In the genomic region with DNA sequence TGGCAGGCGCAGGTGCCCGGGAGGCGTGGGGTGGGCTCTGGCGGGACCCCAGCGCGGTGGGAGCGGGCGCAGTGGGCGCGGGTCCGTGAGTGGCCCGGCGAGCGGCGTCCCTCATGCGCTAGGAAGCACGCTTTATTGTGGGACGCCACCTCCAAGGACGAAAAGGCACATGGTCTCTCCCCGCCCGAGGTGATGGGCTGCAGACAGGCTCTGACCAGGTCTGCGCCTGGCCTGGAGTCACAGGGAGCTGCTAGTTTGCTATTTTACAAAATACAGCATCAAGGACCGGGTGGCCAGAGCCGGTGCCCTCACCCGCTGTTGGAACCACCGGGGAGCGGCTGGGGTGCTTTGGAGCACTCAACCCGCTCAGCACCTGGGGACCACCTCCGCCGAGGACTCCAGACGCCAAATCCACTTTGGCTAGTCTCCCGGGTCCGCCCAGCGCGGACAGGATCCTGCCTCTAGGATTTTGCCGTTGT, we compare ENCODE assay signal across 8 cellular contexts.
A peak's percentile ranks its signal among the peaks of the same experiment; 100 is the strongest.
DNase-seq lines count a peak whose midpoint lies in the region; ATAC-seq and TF ChIP-seq lines count a peak whose summit lies in the region.

No MANE protein-coding gene starts in this region.

- H4K12ac ChIP-seq in trophoblast cell (ENCODE audit: low read depth, low read length), result peak overlapping the region; percentile 1

- DNase-seq in stimulated activated CD4-positive, alpha-beta T cell treated with anti-CD3 and anti-CD28 coated beads, Interleukin-15, amount 100 ng/mL, for 24 hours, result peak; percentile 54
- DNase-seq in stimulated activated CD4-positive, alpha-beta T cell treated with anti-CD3 and anti-CD28 coated beads, Interleukin-2, amount 100 ng/mL, for 48 hours, result no peak
- DNase-seq in activated CD8-positive, alpha-beta T cell treated with anti-CD3 and anti-CD28 coated beads for 36 hours, result no peak
- peak; percentile 53 for DNase-seq in glomerular visceral epithelial cell (ENCODE audit: extremely low spot score)
- DNase-seq in trophoblast cell, result no peak
- no peak for DNase-seq in UCSD-AML1 (lab: John Stamatoyannopoulos, UW; ENCODE audit: unreplicated experiment)

- H3K4me1 Mint-ChIP-seq in activated CD8-positive, alpha-beta T cell treated with anti-CD3 and anti-CD28 coated beads for 36 hours (ENCODE audit: low read depth), result peaks cover 54% of the 10 kb centered on the region

- peaks cover 24% of the 10 kb centered on the region for H3K79me2 ChIP-seq in trophoblast cell (ENCODE audit: control insufficient read depth, insufficient read depth, low read length, poor library complexity)

- H3K4me1 ChIP-seq in trophoblast cell (ENCODE audit: control insufficient read depth in 1 of 2, insufficient read depth in 2 of 2, low read length in 2 of 2), result peaks cover 30 to 42% of the 10 kb centered on the region in 2 experiments

- H3K36me3 ChIP-seq in trophoblast cell (ENCODE audit: control insufficient read depth in 1 of 2, insufficient read depth in 2 of 2, low read length in 2 of 2), result no peaks in the 10 kb centered on the region

- H2AFZ ChIP-seq in trophoblast cell (ENCODE audit: insufficient read depth, low read length, poor library complexity), result peak overlapping the region; percentile 62

- no peak overlapping the region for H3K23ac ChIP-seq in trophoblast cell (ENCODE audit: low read length)

- H3K4me3 ChIP-seq in trophoblast cell (ENCODE audit: low read depth, low read length), result peak overlapping the region; percentile 91

- H2AK5ac ChIP-seq in trophoblast cell (ENCODE audit: low read length), result peak overlapping the region; percentile 67

- no peaks in the 10 kb centered on the region for H3K27me3 ChIP-seq in trophoblast cell (ENCODE audit: insufficient read depth, low read length)

- H2BK120ac ChIP-seq in trophoblast cell (ENCODE audit: insufficient read depth, low read length, poor library complexity), result peak overlapping the region; percentile 62

- H4K91ac ChIP-seq in trophoblast cell (ENCODE audit: low read depth, low read length), result peak overlapping the region; percentile 62

- H2BK12ac ChIP-seq in trophoblast cell (ENCODE audit: low read length), result peak overlapping the region; percentile 1

- peak overlapping the region; percentile 95 for H3K4me2 ChIP-seq in trophoblast cell (ENCODE audit: low read length)

- no CpG with 5 or more reads among the region's 36 CpGs for WGBS in trophoblast cell (ENCODE audit: extremely low coverage, insufficient coverage, insufficient read length)

- peak overlapping the region; percentile 79 for H3K9ac ChIP-seq in trophoblast cell (ENCODE audit: low read length)

- no peaks in the 10 kb centered on the region for H3K27me3 Mint-ChIP-seq in activated CD8-positive, alpha-beta T cell treated with anti-CD3 and anti-CD28 coated beads for 36 hours

- peak overlapping the region; percentile 67 for H3K14ac ChIP-seq in trophoblast cell (ENCODE audit: low read length)

- intact Hi-C loops in activated CD8-positive, alpha-beta T cell treated with anti-CD3 and anti-CD28 coated beads for 36 hours (cut with micrococcal nuclease), result loop anchor here (10.0 kb wide), 1 partner anchor 258 kb away; no protein-coding TSS in a partner anchor

- no peaks in the 10 kb centered on the region for H3K9me3 Mint-ChIP-seq in activated CD8-positive, alpha-beta T cell treated with anti-CD3 and anti-CD28 coated beads for 36 hours

- peak overlapping the region; percentile 80 for H2BK5ac ChIP-seq in trophoblast cell (ENCODE audit: low read depth, low read length, poor library complexity)

- H3K36me3 Mint-ChIP-seq in activated CD8-positive, alpha-beta T cell treated with anti-CD3 and anti-CD28 coated beads for 36 hours (ENCODE audit: low read depth), result peaks cover 24% of the 10 kb centered on the region

- peak; percentile 3 for ATAC-seq in HG03460 (IDR thresholded peaks at IDR 0.05; ENCODE audit: unreplicated experiment)
- no peak for ATAC-seq in activated CD8-positive, alpha-beta T cell treated with anti-CD3 and anti-CD28 coated beads for 36 hours
- no peak for ATAC-seq in GM21723 (IDR thresholded peaks at IDR 0.05; ENCODE audit: unreplicated experiment)

- peak overlapping the region; percentile 93 for H3K27ac Mint-ChIP-seq in activated CD8-positive, alpha-beta T cell treated with anti-CD3 and anti-CD28 coated beads for 36 hours

- H3K27ac ChIP-seq in trophoblast cell (ENCODE audit: low read depth, low read length), result peak overlapping the region; percentile 32

- peak overlapping the region; percentile 85 for H3K18ac ChIP-seq in trophoblast cell (ENCODE audit: low read length)

- peaks cover 20% of the 10 kb centered on the region for H3K79me1 ChIP-seq in trophoblast cell (ENCODE audit: low read length)

- H3K4ac ChIP-seq in trophoblast cell (ENCODE audit: low read depth, low read length), result peak overlapping the region; percentile 73

- CTCF ChIA-PET in activated CD8-positive, alpha-beta T cell treated with anti-CD3 and anti-CD28 coated beads for 36 hours (lab: Charles Lee), result interaction anchor here (0.9 to 9.8 kb wide), 8 partner anchors 10 to 369 kb away, joined by 3 to 142 read pairs (median 6); no protein-coding TSS in a partner anchor

- no peaks in the 10 kb centered on the region for H3K9me3 ChIP-seq in trophoblast cell (ENCODE audit: insufficient read depth, low read depth, low read length)

- POLR2A ChIA-PET in activated CD8-positive, alpha-beta T cell treated with anti-CD3 and anti-CD28 coated beads for 36 hours (lab: Charles Lee), result interaction anchor here (0.6 to 9.6 kb wide), 11 partner anchors 9 to 257 kb away, joined by 3 to 154 read pairs (median 4); no protein-coding TSS in a partner anchor

- TF ChIP-seq CTCF in activated CD8-positive, alpha-beta T cell treated with anti-CD3 and anti-CD28 coated beads for 36 hours (IDR thresholded peaks at IDR 0.05), result no peak

- H4K8ac ChIP-seq in trophoblast cell (ENCODE audit: low read depth, low read length), result peak overlapping the region; percentile 38

- peak overlapping the region; percentile 98 for H3K4me3 Mint-ChIP-seq in activated CD8-positive, alpha-beta T cell treated with anti-CD3 and anti-CD28 coated beads for 36 hours

Comparison
In these comparisons a context has a peak if more than half of its experiments do, and no peak if none do; other contexts are left out.
1. DNase-seq: peak in stimulated activated CD4-positive, alpha-beta T cell treated with anti-CD3 and anti-CD28 coated beads, Interleukin-15, amount 100 ng/mL, for 24 hours (single experiment) and glomerular visceral epithelial cell (single experiment); none in stimulated activated CD4-positive, alpha-beta T cell treated with anti-CD3 and anti-CD28 coated beads, Interleukin-2, amount 100 ng/mL, for 48 hours (0 of 2), activated CD8-positive, alpha-beta T cell treated with anti-CD3 and anti-CD28 coated beads for 36 hours (single experiment), trophoblast cell (0 of 2) and UCSD-AML1 (single experiment).